Comparison of ENCODE assay signal across 18 cellular contexts in genomic region chr5:97107266-97107665, GRCh38. TPM values are rescaled to one million over a fixed set of nuclear protein-coding genes. Genes with fewer than 3 reads are reported as not detected.
DNase-seq lines count a peak whose midpoint lies in the region; TF ChIP-seq lines count a peak whose summit lies in the region.
"Had no signal": no experiment of that assay in that cellular context is flagged by ENCODE, and none has a peak within 500 bp of the region (broad histone marks: within the 10 kb centered on the region; RNA-seq: fewer than 3 reads in every experiment).

No MANE protein-coding gene starts in this region.

- H3K36me3 Mint-ChIP-seq in nephron progenitor cell (ENCODE audit: low read depth), result peaks cover 4% of the 10 kb centered on the region
- H3K36me3 Mint-ChIP-seq: CD4-positive, CD25-positive, alpha-beta regulatory T cell; CD8-positive, alpha-beta T cell had no signal

- no peaks in the 10 kb centered on the region for H3K27me3 Mint-ChIP-seq in nephron progenitor cell (ENCODE audit: low read depth, poor library complexity)
- H3K27me3 Mint-ChIP-seq: CD4-positive, CD25-positive, alpha-beta regulatory T cell had no signal

- no peaks in the 10 kb centered on the region for H3K9me3 Mint-ChIP-seq in nephron progenitor cell
- H3K9me3 Mint-ChIP-seq: CD4-positive, CD25-positive, alpha-beta regulatory T cell; CD8-positive, alpha-beta T cell; GM23338; H9 had no signal

- H3K4me1 Mint-ChIP-seq in nephron progenitor cell, result peaks cover 43% of the 10 kb centered on the region
- H3K4me1 Mint-ChIP-seq: B cell had no signal

- no peak overlapping the region for H3K4me3 ChIP-seq in esophagus muscularis mucosa
- H3K4me3 ChIP-seq: BLaER1, GM23338 had no signal

- TF ChIP-seq CTCF in esophagus muscularis mucosa (IDR thresholded peaks at IDR 0.05) (no peak), nephron progenitor cell (IDR thresholded peaks at IDR 0.05) (no peak)

- H3K27ac Mint-ChIP-seq in nephron progenitor cell, result no peak overlapping the region
- H3K27ac Mint-ChIP-seq: B cell; CD4-positive, CD25-positive, alpha-beta regulatory T cell; CD8-positive, alpha-beta T cell; GM23338; H9 had no signal

- 96% methylated on average over 6 of the region's 6 CpGs for WGBS in esophagus muscularis mucosa

- no peaks in the 10 kb centered on the region for H3K4me1 ChIP-seq in esophagus muscularis mucosa

- no peak overlapping the region for H3K4me3 Mint-ChIP-seq in nephron progenitor cell
- H3K4me3 Mint-ChIP-seq: B cell; CD4-positive, CD25-positive, alpha-beta regulatory T cell; CD8-positive, alpha-beta T cell; GM23338; H9 had no signal

- intact Hi-C loops in esophagus muscularis mucosa (cut with DNase I), result no loop called here

- no peaks in the 10 kb centered on the region for H3K9me3 ChIP-seq in esophagus muscularis mucosa
- H3K9me3 ChIP-seq: BLaER1, Caco-2 had no signal

- peak; percentile 11 for DNase-seq in DMS79 treated with DMSO at 0.1 percent for 48 hours (lab: John Stamatoyannopoulos, UW)
- no peak for DNase-seq in DMS79 (lab: John Stamatoyannopoulos, UW)
- peak; percentile 48 for DNase-seq in NCI-H187 treated with DMSO at 0.1 percent for 48 hours (lab: John Stamatoyannopoulos, UW)
- DNase-seq in esophagus muscularis mucosa (ENCODE audit: extremely low spot score), result peak; percentile 80
- no peak for DNase-seq in nephron progenitor cell
- no peak for DNase-seq in SHP77 (lab: John Stamatoyannopoulos, UW)
- DNase-seq: Caco-2; CD4-positive, CD25-positive, alpha-beta regulatory T cell; CD8-positive, alpha-beta T cell; DMS153; GF-D8; H9 had no signal

- no peaks in the 10 kb centered on the region for H3K27me3 ChIP-seq in esophagus muscularis mucosa
- H3K27me3 ChIP-seq: BLaER1 had no signal

- TF ChIP-seq EP300 in esophagus muscularis mucosa (IDR thresholded peaks at IDR 0.05), result no peak

- H3K36me3 ChIP-seq in esophagus muscularis mucosa, result no peaks in the 10 kb centered on the region
- H3K36me3 ChIP-seq: BLaER1 had no signal

- no peak for TF ChIP-seq POLR2A in esophagus muscularis mucosa (IDR thresholded peaks at IDR 0.05; ENCODE audit: low read depth)

- no peak overlapping the region for H3K27ac ChIP-seq in esophagus muscularis mucosa (replicated peaks in 1 of 4)
- H3K27ac ChIP-seq: 22Rv1, BLaER1, C4-2B had no signal

RNA-seq across cellular contexts. Expression of gene LIX1, which starts 35.1 kb away (rescaled TPM):
- total RNA-seq in esophagus muscularis mucosa, result 1 to 10 TPM in 1 of 4 donors, under 1 TPM in 3; 0.42 to 1.2 (median 0.67) TPM
- total RNA-seq: B cell; CD4-positive, CD25-positive, alpha-beta regulatory T cell; CD8-positive, alpha-beta T cell; Daoy; GM23338 had no signal

Comparison
In these comparisons a context has a peak if more than half of its experiments do, and no peak if none do; other contexts are left out.
1. DNase-seq: peak in DMS79 treated with DMSO at 0.1 percent for 48 hours (single experiment), NCI-H187 treated with DMSO at 0.1 percent for 48 hours (single experiment) and esophagus muscularis mucosa (single experiment); none in DMS79 (single experiment), nephron progenitor cell (single experiment) and SHP77 (0 of 2).